In the genomic region with DNA sequence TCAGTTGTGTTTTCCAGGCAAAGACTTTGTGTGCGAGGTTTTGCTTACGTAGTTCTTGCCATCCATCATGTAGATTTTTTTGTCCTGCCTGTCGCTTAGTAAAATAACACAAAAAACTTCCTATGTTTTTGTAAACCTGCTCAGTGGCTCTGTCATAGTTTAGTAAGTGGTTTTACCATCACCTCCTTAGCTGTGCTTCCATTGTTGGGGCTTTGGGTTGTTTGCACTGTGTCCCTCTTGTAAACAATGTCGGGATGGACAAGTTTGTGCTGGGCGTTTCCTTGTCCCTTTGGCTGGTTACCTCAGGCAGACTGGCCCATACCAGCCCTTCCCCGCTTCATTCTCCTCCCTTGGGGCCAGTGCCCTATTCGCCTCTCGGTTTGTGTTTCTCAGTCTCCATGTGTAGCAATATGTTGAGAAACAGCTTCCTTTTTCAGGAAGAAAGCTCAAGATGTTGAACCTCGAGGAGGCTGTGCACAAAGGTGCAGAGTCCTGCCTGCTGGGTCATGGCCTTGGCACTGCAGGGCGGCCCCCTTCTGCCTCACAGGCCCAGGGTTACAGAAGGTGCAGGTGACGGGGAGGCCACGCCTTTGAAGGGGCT, we compare ENCODE assay signal across 10 cellular contexts.
DNase-seq lines count a peak whose midpoint lies in the region; FAIRE-seq and TF ChIP-seq lines count a peak whose summit lies in the region.
"Had no signal": no experiment of that assay in that cellular context is flagged by ENCODE, and none has a peak within 500 bp of the region (broad histone marks: within the 10 kb centered on the region; RNA-seq: fewer than 3 reads in every experiment).

No MANE protein-coding gene starts in this region.

- FAIRE-seq in frontal cortex (lab: Jason Lieb, UNC), result no peak

- no peaks in the 10 kb centered on the region for H3K27me3 Mint-ChIP-seq in nephron progenitor cell (ENCODE audit: low read depth, poor library complexity)
- H3K27me3 Mint-ChIP-seq: T-cell had no signal

- H3K9me3 Mint-ChIP-seq in nephron progenitor cell, result no peaks in the 10 kb centered on the region
- H3K9me3 Mint-ChIP-seq: T-cell had no signal

- H3K27ac Mint-ChIP-seq in nephron progenitor cell, result peak overlapping the region; percentile 30
- H3K27ac Mint-ChIP-seq: T-cell had no signal

- TF ChIP-seq CTCF in GM12865 (IDR thresholded peaks at IDR 0.05; ENCODE audit: insufficient read depth, low read depth, low read length, missing control alignments) (no peak), nephron progenitor cell (IDR thresholded peaks at IDR 0.05) (no peak), GM10266 (IDR thresholded peaks at IDR 0.05; ENCODE audit: control insufficient read depth, insufficient read depth, low read depth, missing control alignments) (no peak)

- peaks cover 76% of the 10 kb centered on the region for H3K4me1 Mint-ChIP-seq in nephron progenitor cell

- in situ Hi-C loops in KBM-7 (cut with MboI; ENCODE audit: low pct_unique_long_range_greater_than_20kb, low sequenced_read_pairs), result no loop called here

- no peak overlapping the region for H3K4me3 Mint-ChIP-seq in nephron progenitor cell
- H3K4me3 Mint-ChIP-seq: T-cell had no signal

- no peak overlapping the region for H3K4me3 ChIP-seq in GM12865 (ENCODE audit: low read depth, low read length)

- peak overlapping the region; percentile 81 for H3K27ac ChIP-seq in caudate nucleus (ENCODE audit: low read depth, low read length)

- DNase-seq in GM12865 (ENCODE audit: low read depth), result peak; percentile 39
- DNase-seq in KBM-7, result peak; percentile 72
- peak in 1 of 61 donors; percentile 14 for DNase-seq in caudate nucleus (lab: John Stamatoyannopoulos, UW)
- DNase-seq in nephron progenitor cell, result no peak
- no peak for DNase-seq in frontal cortex (ENCODE audit: low spot score in 2 of 2)
- no peak for DNase-seq in activated effector memory CD4-positive, alpha-beta T cell treated with Interleukin-2 at 50 U/mL for 16 hours
- DNase-seq in activated gamma-delta T cell (lab: John Stamatoyannopoulos, UW), result no peak
- DNase-seq in GM10266 (ENCODE audit: extremely low spot score), result no peak
- DNase-seq: effector CD4-positive, alpha-beta T cell; T-cell had no signal

- H3K36me3 Mint-ChIP-seq in nephron progenitor cell (ENCODE audit: low read depth), result no peaks in the 10 kb centered on the region
- H3K36me3 Mint-ChIP-seq: T-cell had no signal

Comparison
In these comparisons a context has a peak if more than half of its experiments do, and no peak if none do; other contexts are left out.
1. DNase-seq: peak in GM12865 (single experiment) and KBM-7 (single experiment); none in nephron progenitor cell (single experiment), frontal cortex (0 of 2), activated effector memory CD4-positive, alpha-beta T cell treated with Interleukin-2 at 50 U/mL for 16 hours (single experiment), activated gamma-delta T cell (single experiment) and GM10266 (single experiment).